ENCODE assay signal across 20 cellular contexts in genomic region chr13:44412341-44412935, GRCh38. TPM values are rescaled to one million over a fixed set of nuclear protein-coding genes. Genes with fewer than 3 reads are reported as not detected.
"Had no signal": no experiment of that assay in that cellular context is flagged by ENCODE, and none has a peak within 500 bp of the region (broad histone marks: within the 10 kb centered on the region; RNA-seq: fewer than 3 reads in every experiment).

No MANE protein-coding gene starts in this region.

- H3K4me3 ChIP-seq: gastrocnemius medialis, transverse colon, vagina had no signal

- H3K27me3 Mint-ChIP-seq: activated CD4-positive, alpha-beta T cell treated with anti-CD3 and anti-CD28 coated beads, Interleukin-2, amount 10 ng/mL, durations not matched to agents 7 days and 5 days had no signal

- ATAC-seq: activated T-cell treated with anti-CD3 and anti-CD28 coated beads, Interleukin-2, amount 50 U/mL, for 72 hours; gastrocnemius medialis; stimulated activated naive CD8-positive, alpha-beta T cell treated with anti-CD3 and anti-CD28 coated beads, Interleukin-15, Interleukin-2, amounts not matched to agents 100 U/mL and 50 U/mL, for 24 hours had no signal

- H3K4me3 Mint-ChIP-seq: activated CD4-positive, alpha-beta T cell treated with anti-CD3 and anti-CD28 coated beads, Interleukin-2, amount 10 ng/mL, durations not matched to agents 7 days and 5 days; activated naive CD8-positive, alpha-beta T cell treated with anti-CD3 and anti-CD28 coated beads for 36 hours; activated T-cell treated with anti-CD3 and anti-CD28 coated beads, Interleukin-2, amount 50 U/mL, for 72 hours; brain had no signal

- H3K9me3 ChIP-seq: gastrocnemius medialis, neutrophil, SK-N-SH, transverse colon, vagina had no signal

- H3K9me3 Mint-ChIP-seq: activated CD4-positive, alpha-beta T cell treated with anti-CD3 and anti-CD28 coated beads, Interleukin-2, amount 10 ng/mL, durations not matched to agents 7 days and 5 days; activated naive CD8-positive, alpha-beta T cell treated with anti-CD3 and anti-CD28 coated beads for 36 hours; activated T-cell treated with anti-CD3 and anti-CD28 coated beads, Interleukin-2, amount 50 U/mL, for 72 hours had no signal

- FAIRE-seq: keratinocyte had no signal

- H3K36me3 ChIP-seq: gastrocnemius medialis, neutrophil, transverse colon, vagina had no signal

- H3K27ac ChIP-seq: epithelial cell of prostate, gastrocnemius medialis, neutrophil, transverse colon, vagina had no signal

- H3K4me1 ChIP-seq: gastrocnemius medialis, transverse colon, vagina had no signal

- H3K36me3 Mint-ChIP-seq: activated naive CD8-positive, alpha-beta T cell treated with anti-CD3 and anti-CD28 coated beads for 36 hours; brain had no signal

- H3K4me1 Mint-ChIP-seq: activated naive CD8-positive, alpha-beta T cell treated with anti-CD3 and anti-CD28 coated beads for 36 hours had no signal

- H3K27me3 ChIP-seq: gastrocnemius medialis, neutrophil, transverse colon, vagina had no signal

- H3K27ac Mint-ChIP-seq: activated CD4-positive, alpha-beta T cell treated with anti-CD3 and anti-CD28 coated beads, Interleukin-2, amount 10 ng/mL, durations not matched to agents 7 days and 5 days; activated naive CD8-positive, alpha-beta T cell treated with anti-CD3 and anti-CD28 coated beads for 36 hours; activated T-cell treated with anti-CD3 and anti-CD28 coated beads, Interleukin-2, amount 50 U/mL, for 72 hours had no signal

- H3K9ac ChIP-seq: SK-N-SH had no signal

- H3K4me2 ChIP-seq: SK-N-SH had no signal

- DNase-seq: activated CD4-positive, alpha-beta T cell treated with anti-CD3 and anti-CD28 coated beads, Interleukin-2, amount 10 ng/mL, durations not matched to agents 7 days and 5 days; activated CD4-positive, CD25-positive, alpha-beta regulatory T cell; activated CD8-positive, alpha-beta memory T cell treated with anti-CD3 and anti-CD28 coated beads, Interleukin-2, amount 50 U/mL, for 48 hours; activated gamma-delta T cell; activated naive CD8-positive, alpha-beta T cell treated with anti-CD3 and anti-CD28 coated beads for 36 hours; activated T-cell treated with anti-CD3 and anti-CD28 coated beads, Interleukin-2, amount 50 U/mL, for 72 hours; cerebellar nuclear complex; effector memory CD4-positive, alpha-beta T cell; gastrocnemius medialis; posterior cingulate gyrus; retina; SK-N-SH; stimulated activated CD4-positive, alpha-beta T cell treated with anti-CD3 and anti-CD28 coated beads, Interleukin-4, amount 100 ng/mL, for 24 hours; stimulated activated naive CD8-positive, alpha-beta T cell treated with anti-CD3 and anti-CD28 coated beads, Interleukin-15, Interleukin-2, amounts not matched to agents 100 U/mL and 50 U/mL, for 24 hours; transverse colon had no signal

RNA-seq across cellular contexts. Expression of gene SERP2, which starts 38.8 kb away (rescaled TPM):
- total RNA-seq: activated CD4-positive, alpha-beta T cell treated with anti-CD3 and anti-CD28 coated beads, Interleukin-2, amount 10 ng/mL, durations not matched to agents 7 days and 5 days had no signal
